In genomic region chr15:72784233-72784876, GRCh38 we compare ENCODE assay signal across 7 cellular contexts. TPM values are rescaled to one million over a fixed set of nuclear protein-coding genes. Genes with fewer than 3 reads are reported as not detected.
DNase-seq lines count a peak whose midpoint lies in the region; ATAC-seq and TF ChIP-seq lines count a peak whose summit lies in the region.

No MANE protein-coding gene starts in this region.

- H3K79me2 ChIP-seq in mammary epithelial cell (ENCODE audit: insufficient read depth, low read length) = peaks cover 42% of the 10 kb centered on the region
- peaks cover 37% of the 10 kb centered on the region for H3K79me2 ChIP-seq in smooth muscle cell (ENCODE audit: low read depth)

- H3K27me3 ChIP-seq in mammary epithelial cell (ENCODE audit: insufficient read depth, low read length) (no peaks in the 10 kb centered on the region), smooth muscle cell (ENCODE audit: low read depth) (no peaks in the 10 kb centered on the region)

- TSS peak; percentile 62 for BruUV-seq in mammary epithelial cell (replicated peaks; lab: Mats Ljungman, UMichigan)

- peak; percentile 9 for ATAC-seq in GM21825 (IDR thresholded peaks at IDR 0.05; ENCODE audit: unreplicated experiment)

- peak overlapping the region; percentile 100 for H2AFZ ChIP-seq in mammary epithelial cell (ENCODE audit: low read depth, low read length)
- H2AFZ ChIP-seq in smooth muscle cell (ENCODE audit: low read depth) = peak overlapping the region; percentile 93

- dilution Hi-C loops in mammary epithelial cell (cut with HindIII; ENCODE audit: low sequenced_read_pairs) = no loop called here

- H4K20me1 ChIP-seq in mammary epithelial cell (ENCODE audit: insufficient read depth, low read length) = no peaks in the 10 kb centered on the region
- peaks cover 28% of the 10 kb centered on the region for H4K20me1 ChIP-seq in smooth muscle cell (ENCODE audit: low read depth)

- peak; percentile 63 for DNase-seq in GDM1 (lab: John Stamatoyannopoulos, UW)
- DNase-seq in LNCaP clone FGC (ENCODE audit: low read depth) = peak; percentile 61
- DNase-seq in RPMI7951 (ENCODE audit: low read depth) = peak; percentile 85
- DNase-seq in mammary epithelial cell = peak; percentile 80
- DNase-seq in iris pigment epithelial cell (ENCODE audit: low read depth) = peak; percentile 81
- DNase-seq in smooth muscle cell (lab: John Stamatoyannopoulos, UW; ENCODE audit: unreplicated experiment) = no peak

- H3K36me3 ChIP-seq in mammary epithelial cell (ENCODE audit: insufficient read depth, low read length) (no peaks in the 10 kb centered on the region), smooth muscle cell (ENCODE audit: low read depth) (no peaks in the 10 kb centered on the region)

- peak overlapping the region; percentile 82 for H3K27ac ChIP-seq in mammary epithelial cell (ENCODE audit: insufficient read depth, low read depth, low read length)
- H3K27ac ChIP-seq in smooth muscle cell (ENCODE audit: low read depth) = peak overlapping the region; percentile 99

- H3K4me2 ChIP-seq in mammary epithelial cell (ENCODE audit: insufficient read depth, low read depth, low read length) (peak overlapping the region; percentile 87), smooth muscle cell (peak overlapping the region; percentile 94)

- peaks cover 7% of the 10 kb centered on the region for H3F3A ChIP-seq in smooth muscle cell (ENCODE audit: low read depth)

- intact Hi-C loops in mammary epithelial cell (cut with micrococcal nuclease) = loop anchor here (1.0 to 10.0 kb wide), 4 partner anchors 62 to 488 kb away; no protein-coding TSS in a partner anchor

- CTCF ChIA-PET in mammary epithelial cell (lab: Charles Lee; ENCODE audit: low non-redundant PET) = no interaction called here

- WGBS in mammary epithelial cell (ENCODE audit: low coverage, missing lambda C conversion rate) = 29% methylated on average over 11 of the region's 16 CpGs
- WGBS in smooth muscle cell (ENCODE audit: low lambda C conversion rate) = 31% methylated on average over 16 of the region's 16 CpGs

- peak; percentile 50 for TF ChIP-seq CTCF in LNCaP clone FGC (IDR thresholded peaks at IDR 0.05; ENCODE audit: control insufficient read depth, extremely low read depth, insufficient read depth)
- peak; percentile 40 to 58 for TF ChIP-seq CTCF in mammary epithelial cell (conservative IDR thresholded peaks at IDR 0.05 in 1 of 2, IDR thresholded peaks at IDR 0.05 in 1 of 2; ENCODE audit: extremely low read depth in 1 of 2, insufficient read depth in 1 of 2, low read depth in 1 of 2, low read length in 2 of 2)
- peak; percentile 50 for TF ChIP-seq CTCF in smooth muscle cell (IDR thresholded peaks at IDR 0.05; ENCODE audit: borderline replicate concordance, insufficient read depth, poor library complexity, severe bottlenecking)

- in situ Hi-C loops in mammary epithelial cell (cut with MboI; ENCODE audit: low sequenced_read_pairs in 2 of 2) = loop anchor here in 1 of 2 donors (5.0 to 10.0 kb wide), 2 partner anchors 298 to 460 kb away; no protein-coding TSS in a partner anchor

- H3K4me3 ChIP-seq in LNCaP clone FGC (ENCODE audit: low read depth, low read length) (peak overlapping the region; percentile 66), mammary epithelial cell (replicated peaks in 1 of 3; ENCODE audit: insufficient read depth in 1 of 3, low read depth in 2 of 3, low read length in 3 of 3) (peak overlapping the region; percentile 94 to 97 (median 95)), smooth muscle cell (peak overlapping the region; percentile 86)

- H3K9me3 ChIP-seq in mammary epithelial cell (replicated peaks; ENCODE audit: insufficient read depth, low read length) (no peaks in the 10 kb centered on the region), smooth muscle cell (replicated peaks; ENCODE audit: low read depth) (no peaks in the 10 kb centered on the region)

- H3K9ac ChIP-seq in mammary epithelial cell (ENCODE audit: insufficient read depth, low read length) = peak overlapping the region; percentile 93
- H3K9ac ChIP-seq in smooth muscle cell (ENCODE audit: low read depth) = peak overlapping the region; percentile 91

- H3K4me1 ChIP-seq in mammary epithelial cell (ENCODE audit: insufficient read depth, low read length) (peaks cover 16% of the 10 kb centered on the region), smooth muscle cell (ENCODE audit: low read depth) (peaks cover 13% of the 10 kb centered on the region)

RNA-seq across cellular contexts. Expression of gene ADPGK, which starts 0.8 kb away (rescaled TPM):
- 74.2 and 76.3 TPM in 2 replicates for total RNA-seq in RPMI7951 (2014; rRNA removed; shearing (Covaris generic))
- total RNA-seq in mammary epithelial cell (10 to 100 TPM; 39.7 to 46.9 TPM), smooth muscle cell (67.3 and 70.0 TPM in 2 replicates)
- polyA plus RNA-seq in mammary epithelial cell (48.5 TPM), smooth muscle cell (53.4 and 55.7 TPM in 2 replicates)
- polyA minus RNA-seq in mammary epithelial cell = 60.2 TPM
